ENCODE assay signal across 26 cellular contexts in genomic region chr5:114435220-114435481, GRCh38.
"Had no signal": no experiment of that assay in that cellular context is flagged by ENCODE, and none has a peak within 500 bp of the region (broad histone marks: within the 10 kb centered on the region; RNA-seq: fewer than 3 reads in every experiment).

No MANE protein-coding gene starts in this region.

- H3K4me1 ChIP-seq: gastroesophageal sphincter, prostate gland, sigmoid colon, spleen, testis, tibial artery had no signal

- H3K36me3 ChIP-seq: gastroesophageal sphincter, heart left ventricle, prostate gland, sigmoid colon, spleen, tibial artery had no signal

- H3K79me2 ChIP-seq: hepatocyte had no signal

- H3K4me3 ChIP-seq: gastroesophageal sphincter, heart left ventricle, hepatocyte, lung, prostate gland, sigmoid colon, spleen, testis, tibial artery had no signal

- H3K4me1 Mint-ChIP-seq: naive thymus-derived CD4-positive, alpha-beta T cell; nephron had no signal

- H2AFZ ChIP-seq: hepatocyte had no signal

- DNase-seq: cortex of kidney; effector CD4-positive, alpha-beta T cell; foreskin fibroblast; heart left ventricle; kidney; midbrain; naive thymus-derived CD4-positive, alpha-beta T cell; nucleus accumbens; right cardiac atrium; sigmoid colon; spleen; stimulated activated CD4-positive, alpha-beta T cell treated with anti-CD3 and anti-CD28 coated beads, Interleukin-4, amount 100 ng/mL, for 4 hours; stimulated activated naive CD8-positive, alpha-beta T cell treated with anti-CD3 and anti-CD28 coated beads, Interleukin-15, Interleukin-2, amounts not matched to agents 100 U/mL and 50 U/mL, for 24 hours; substantia nigra; testis; tibial artery had no signal

- H3K9me3 ChIP-seq: gastroesophageal sphincter, heart left ventricle, prostate gland, sigmoid colon, spleen, testis, tibial artery had no signal

- H3K27ac Mint-ChIP-seq: memory B cell; naive thymus-derived CD4-positive, alpha-beta T cell; nephron; stimulated activated memory B cell treated with anti-CD40 and anti-IgM and Interleukin-4, amounts not matched to agents 10 μg/mL and 1 μg/mL and 100 μg/mL, for 72 hours; type B pancreatic cell had no signal

- H3K27me3 ChIP-seq: gastroesophageal sphincter, heart left ventricle, hepatocyte, sigmoid colon, spleen, testis had no signal

- H3K36me3 Mint-ChIP-seq: memory B cell; naive thymus-derived CD4-positive, alpha-beta T cell; stimulated activated memory B cell treated with anti-CD40 and anti-IgM and Interleukin-4, amounts not matched to agents 10 μg/mL and 1 μg/mL and 100 μg/mL, for 72 hours had no signal

- H3K27ac ChIP-seq: epithelial cell of prostate, gastroesophageal sphincter, heart left ventricle, hepatocyte, prostate gland, sigmoid colon, spleen, testis, tibial artery had no signal

- H3K27me3 Mint-ChIP-seq: type B pancreatic cell had no signal

- H3K9me3 Mint-ChIP-seq: memory B cell; nephron; stimulated activated memory B cell treated with anti-CD40 and anti-IgM and Interleukin-4, amounts not matched to agents 10 μg/mL and 1 μg/mL and 100 μg/mL, for 72 hours; type B pancreatic cell had no signal

- ATAC-seq: esophagus mucosa; gastroesophageal sphincter; heart left ventricle; naive thymus-derived CD4-positive, alpha-beta T cell; right cardiac atrium; stimulated activated memory B cell treated with anti-CD40 and anti-IgM and Interleukin-4, amounts not matched to agents 10 μg/mL and 1 μg/mL and 100 μg/mL, for 72 hours; stimulated activated naive CD8-positive, alpha-beta T cell treated with anti-CD3 and anti-CD28 coated beads, Interleukin-15, Interleukin-2, amounts not matched to agents 100 U/mL and 50 U/mL, for 24 hours had no signal

- H3K4me3 Mint-ChIP-seq: memory B cell; naive thymus-derived CD4-positive, alpha-beta T cell; nephron; stimulated activated memory B cell treated with anti-CD40 and anti-IgM and Interleukin-4, amounts not matched to agents 10 μg/mL and 1 μg/mL and 100 μg/mL, for 72 hours; type B pancreatic cell had no signal
